9 cellular contexts compared by ENCODE assay signal in the genomic region with DNA sequence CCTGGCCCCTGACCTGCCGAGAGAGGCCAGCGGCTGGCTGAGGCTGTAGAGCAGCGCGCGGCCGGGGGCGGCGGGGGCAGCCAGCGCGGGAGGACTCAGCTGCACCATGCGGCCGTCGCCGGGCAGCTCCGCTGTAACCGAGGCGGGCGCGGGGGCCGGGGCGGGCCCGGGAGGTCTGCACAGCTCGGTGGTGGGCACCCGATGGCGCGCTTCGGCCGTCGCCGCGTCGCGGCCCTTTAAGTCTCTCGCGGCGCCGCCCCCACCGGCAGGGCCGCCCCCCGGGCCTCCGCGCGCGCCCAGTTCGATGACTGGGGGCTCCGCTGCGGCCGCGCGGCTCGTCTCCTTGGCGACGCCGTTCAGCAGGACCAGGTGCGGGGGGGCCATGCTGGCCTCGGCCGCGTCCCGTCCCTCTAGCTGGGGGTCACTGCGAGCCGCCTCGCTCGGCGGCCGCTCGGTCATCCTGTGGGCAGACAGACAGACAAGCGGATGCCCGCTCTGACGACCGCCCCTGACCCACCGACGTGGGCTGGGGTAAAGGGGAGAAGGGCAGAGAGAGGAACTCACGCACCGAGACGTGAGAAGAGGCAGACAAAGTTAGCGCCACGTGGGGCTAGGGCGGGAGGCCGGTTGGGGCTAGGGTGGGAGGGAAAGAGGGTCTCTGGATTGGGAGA. TPM values are rescaled to one million over a fixed set of nuclear protein-coding genes. Genes with fewer than 3 reads are reported as not detected.
A peak's percentile ranks its signal among the peaks of the same experiment; 100 is the strongest.
DNase-seq lines count a peak whose midpoint lies in the region; ATAC-seq and TF ChIP-seq lines count a peak whose summit lies in the region.
"Had no signal": no experiment of that assay in that cellular context is flagged by ENCODE, and none has a peak within 500 bp of the region (broad histone marks: within the 10 kb centered on the region; RNA-seq: fewer than 3 reads in every experiment).

No MANE protein-coding gene starts in this region.

- no peak for DNase-seq in heart left ventricle
- no peak for DNase-seq in right atrium auricular region (ENCODE audit: low spot score)
- no peak for DNase-seq in mammary epithelial cell
- DNase-seq in midbrain (lab: John Stamatoyannopoulos, UW) = peak; percentile 10
- no peak for DNase-seq in OCI-M2 (lab: John Stamatoyannopoulos, UW; ENCODE audit: unreplicated experiment)
- no peak for DNase-seq in RPMI8226

- dilution Hi-C loops in mammary epithelial cell (cut with HindIII; ENCODE audit: low sequenced_read_pairs) = no loop called here

- H3K27me3 ChIP-seq in heart left ventricle = peaks cover 34 to 89% (median 72%) of the 10 kb centered on the region in 9 donors
- H3K27me3 ChIP-seq in right atrium auricular region = peaks cover 18 to 47% of the 10 kb centered on the region in 2 donors
- H3K27me3 ChIP-seq in mammary epithelial cell (ENCODE audit: insufficient read depth, low read length) = peaks cover 60% of the 10 kb centered on the region

- H3K4me3 ChIP-seq in heart left ventricle = peak overlapping the region; percentile 10 to 50 (median 42)
- peak overlapping the region in 1 of 2 donors; percentile 38 for H3K4me3 ChIP-seq in right atrium auricular region
- peak overlapping the region in 1 of 3 experiments; percentile 17 for H3K4me3 ChIP-seq in mammary epithelial cell (replicated peaks in 1 of 3; ENCODE audit: insufficient read depth in 1 of 3, low read depth in 2 of 3, low read length in 3 of 3)
- peak overlapping the region; percentile 15 for H3K4me3 ChIP-seq in urinary bladder (ENCODE audit: low read depth, low read length)

- H3K79me2 ChIP-seq in mammary epithelial cell (ENCODE audit: insufficient read depth, low read length) = no peaks in the 10 kb centered on the region

- in situ Hi-C loops in mammary epithelial cell (cut with MboI; ENCODE audit: low sequenced_read_pairs in 2 of 2) = no loop called here

- H4K20me1 ChIP-seq in mammary epithelial cell (ENCODE audit: insufficient read depth, low read length) = no peaks in the 10 kb centered on the region

- H3K9me3 ChIP-seq in heart left ventricle (no peaks in the 10 kb centered on the region), right atrium auricular region (no peaks in the 10 kb centered on the region), mammary epithelial cell (replicated peaks; ENCODE audit: insufficient read depth, low read length) (no peaks in the 10 kb centered on the region)

- no TSS peak for BruUV-seq in mammary epithelial cell (replicated peaks; lab: Mats Ljungman, UMichigan)

- H3K9ac ChIP-seq in mammary epithelial cell (ENCODE audit: insufficient read depth, low read length) = no peak overlapping the region

- intact Hi-C loops in heart left ventricle (cut with DNase I) (no loop called here), mammary epithelial cell (cut with micrococcal nuclease) (no loop called here)

- WGBS in heart left ventricle, 4 donors = 3 to 6% (median 3%) methylated on average over 37 to 79 of the region's 79 CpGs
- WGBS in mammary epithelial cell (ENCODE audit: low coverage, missing lambda C conversion rate) = 0% methylated on average over 1 of the region's 79 CpGs
- WGBS in urinary bladder = 1% methylated on average over 78 of the region's 79 CpGs

- no peak for TF ChIP-seq CTCF in heart left ventricle (IDR thresholded peaks at IDR 0.05)
- no peak for TF ChIP-seq CTCF in right atrium auricular region (IDR thresholded peaks at IDR 0.05)
- TF ChIP-seq CTCF in mammary epithelial cell (conservative IDR thresholded peaks at IDR 0.05 in 1 of 2, IDR thresholded peaks at IDR 0.05 in 1 of 2; ENCODE audit: extremely low read depth in 1 of 2, insufficient read depth in 1 of 2, low read depth in 1 of 2, low read length in 2 of 2) = no peak

- TF ChIP-seq POLR2A in heart left ventricle (IDR thresholded peaks at IDR 0.05) = no peak

- H3K36me3 ChIP-seq in heart left ventricle (peaks cover 0 to 2% (median 0%) of the 10 kb centered on the region in 9 donors), right atrium auricular region (no peaks in the 10 kb centered on the region), mammary epithelial cell (ENCODE audit: insufficient read depth, low read length) (no peaks in the 10 kb centered on the region), urinary bladder (ENCODE audit: insufficient read depth) (no peaks in the 10 kb centered on the region)

- peak overlapping the region; percentile 70 for H3K4me2 ChIP-seq in mammary epithelial cell (ENCODE audit: insufficient read depth, low read depth, low read length)

- H2AFZ ChIP-seq in mammary epithelial cell (ENCODE audit: low read depth, low read length) = peak overlapping the region; percentile 35

- peaks cover 0 to 47% (median 21%) of the 10 kb centered on the region in 12 donors for H3K4me1 ChIP-seq in heart left ventricle
- H3K4me1 ChIP-seq in right atrium auricular region = peaks cover 0 to 35% of the 10 kb centered on the region in 2 donors
- H3K4me1 ChIP-seq in mammary epithelial cell (ENCODE audit: insufficient read depth, low read length) = peaks cover 8% of the 10 kb centered on the region
- peaks cover 5% of the 10 kb centered on the region for H3K4me1 ChIP-seq in urinary bladder (ENCODE audit: insufficient read depth)

- peak overlapping the region in 9 of 12 donors; percentile 2 to 62 (median 39) for H3K27ac ChIP-seq in heart left ventricle
- no peak overlapping the region for H3K27ac ChIP-seq in right atrium auricular region
- no peak overlapping the region for H3K27ac ChIP-seq in mammary epithelial cell (ENCODE audit: insufficient read depth, low read depth, low read length)
- H3K27ac ChIP-seq in urinary bladder (ENCODE audit: low read depth) = no peak overlapping the region

- ATAC-seq in heart left ventricle = peak in 2 of 4 donors; percentile 24 to 31
- ATAC-seq in HG02870 (IDR thresholded peaks at IDR 0.05; ENCODE audit: unreplicated experiment) = no peak

- CTCF ChIA-PET in mammary epithelial cell (lab: Charles Lee; ENCODE audit: low non-redundant PET) = no interaction called here

RNA-seq across cellular contexts. Expression of a gene that starts 6.5 kb away (rescaled TPM):
- total RNA-seq in heart left ventricle (1 to 10 TPM; 1.8 to 3.9 (median 3.4) TPM), right atrium auricular region (1 to 10 TPM; 3.1 to 4.1 TPM), mammary epithelial cell (not detected), urinary bladder (4.2 TPM)
- polyA plus RNA-seq in heart left ventricle (1 to 10 TPM; 2.7 to 2.9 TPM), mammary epithelial cell (not detected), urinary bladder (4.0 TPM)
- not detected for polyA minus RNA-seq in mammary epithelial cell

RNA-seq across cellular contexts. Expression of a gene that starts 35.7 kb away (rescaled TPM):
- total RNA-seq in heart left ventricle = 1 to 10 TPM in 1 of 9 donors, under 1 TPM in 1, not detected in 7; 0.56 to 7.1 TPM
- polyA plus RNA-seq in heart left ventricle = not detected
- 10 to 100 TPM in 1 of 2 donors, 1 to 10 TPM in 1; 3.1 to 10.6 TPM for total RNA-seq in right atrium auricular region
- 1 to 10 TPM in 1 of 2 donors, not detected in 1; 1.8 TPM for total RNA-seq in mammary epithelial cell
- polyA plus RNA-seq in mammary epithelial cell = 0.36 TPM
- not detected for polyA minus RNA-seq in mammary epithelial cell
- not detected for total RNA-seq in urinary bladder
- polyA plus RNA-seq in urinary bladder = 0.20 TPM
- total RNA-seq: H4 had no signal

Comparison
In these comparisons a context has a peak if more than half of its experiments do, and no peak if none do; other contexts are left out.
1. H3K27ac ChIP-seq: peak in heart left ventricle (9 of 12); none in right atrium auricular region (0 of 2), mammary epithelial cell (single experiment) and urinary bladder (single experiment).